19 cellular contexts compared by ENCODE assay signal in genomic region chrX:153827016-153827415, GRCh38. TPM values are rescaled to one million over a fixed set of nuclear protein-coding genes. Genes with fewer than 3 reads are reported as not detected.
DNase-seq lines count a peak whose midpoint lies in the region; ATAC-seq and TF ChIP-seq lines count a peak whose summit lies in the region.
"Had no signal": no experiment of that assay in that cellular context is flagged by ENCODE, and none has a peak within 500 bp of the region (broad histone marks: within the 10 kb centered on the region; RNA-seq: fewer than 3 reads in every experiment).

No MANE protein-coding gene starts in this region.

- H3K27ac ChIP-seq in GM23338 (ENCODE audit: low read depth) (peak overlapping the region; percentile 95), iPS-20b (ENCODE audit: low read length) (no peak overlapping the region), ovary (no peak overlapping the region), brain microvascular endothelial cell (no peak overlapping the region), caudate nucleus (ENCODE audit: low read depth, low read length) (no peak overlapping the region)

- H3K4me3 ChIP-seq in GM23338 = peak overlapping the region; percentile 75
- H3K4me3 ChIP-seq in iPS-20b (ENCODE audit: low read length) = peak overlapping the region; percentile 80; the same call in 1 of the 2 replicates
- H3K4me3 ChIP-seq in ovary = no peak overlapping the region
- H3K4me3 ChIP-seq in brain microvascular endothelial cell (ENCODE audit: low read depth, low read length) = no peak overlapping the region
- H3K4me3 ChIP-seq: GM12878, MG63 had no signal

- no peak for TF ChIP-seq POLR2A in ovary (IDR thresholded peaks at IDR 0.05)

- intact Hi-C loops in ovary (cut with DNase I) = no loop called here

- H3K4me3 Mint-ChIP-seq in GM23338 (peak overlapping the region; percentile 83), WTC11 (peak overlapping the region; percentile 75)
- H3K4me3 Mint-ChIP-seq: HFFc6 had no signal

- no peaks in the 10 kb centered on the region for H3K36me3 ChIP-seq in GM23338 (ENCODE audit: insufficient read depth)
- H3K36me3 ChIP-seq in iPS-20b (ENCODE audit: insufficient read depth, low read depth, low read length) = no peaks in the 10 kb centered on the region; the same call in 1 of the 2 replicates
- no peaks in the 10 kb centered on the region for H3K36me3 ChIP-seq in ovary
- no peaks in the 10 kb centered on the region for H3K36me3 ChIP-seq in brain microvascular endothelial cell (replicated peaks)
- H3K36me3 ChIP-seq: MG63 had no signal

- H3K9me3 Mint-ChIP-seq in GM23338 = no peaks in the 10 kb centered on the region
- no peaks in the 10 kb centered on the region for H3K9me3 Mint-ChIP-seq in WTC11
- H3K9me3 Mint-ChIP-seq: HFFc6 had no signal

- no peak for TF ChIP-seq CTCF in GM23338 (conservative IDR thresholded peaks at IDR 0.05; ENCODE audit: low read depth in 2 of 2)
- no peak for TF ChIP-seq CTCF in WTC11 (IDR thresholded peaks at IDR 0.05)
- no peak for TF ChIP-seq CTCF in ovary (IDR thresholded peaks at IDR 0.05)
- TF ChIP-seq CTCF in brain microvascular endothelial cell (IDR thresholded peaks at IDR 0.05; ENCODE audit: low read depth, low read length, missing control alignments) = no peak

- H3K79me2 ChIP-seq in GM23338 (replicated peaks; ENCODE audit: insufficient read depth) = peaks cover 87% of the 10 kb centered on the region

- H3K4me2 ChIP-seq in GM23338 = peak overlapping the region; percentile 65
- H3K4me2 ChIP-seq: SK-N-SH had no signal

- no peak for TF ChIP-seq EP300 in ovary (IDR thresholded peaks at IDR 0.05)

- CTCF ChIA-PET in WTC11 (lab: Charles Lee) = no interaction called here

- H3K36me3 Mint-ChIP-seq in GM23338 (ENCODE audit: low read depth) (peaks cover 22% of the 10 kb centered on the region), WTC11 (peaks cover 9% of the 10 kb centered on the region; the same call in 1 of the 2 replicates)

- H3K27me3 Mint-ChIP-seq in GM23338 (ENCODE audit: insufficient read depth, low read depth, poor library complexity) = peaks cover 16% of the 10 kb centered on the region
- H3K27me3 Mint-ChIP-seq in WTC11 (ENCODE audit: low read depth) = 0 out of 2 replicates have a peak, but pooled peaks cover under 1% of the 10 kb centered on the region

- ATAC-seq in GM23338 (no peak), WTC11 (no peak)
- ATAC-seq: GM12878 had no signal

- H3K4me1 ChIP-seq in GM23338 (ENCODE audit: insufficient read depth) (peaks cover 36% of the 10 kb centered on the region), iPS-20b (ENCODE audit: insufficient read depth, low read length) (peaks cover 25% of the 10 kb centered on the region), ovary (ENCODE audit: insufficient read depth) (no peaks in the 10 kb centered on the region)

- POLR2A ChIA-PET in WTC11 (lab: Charles Lee) = no interaction called here

- H3K9ac ChIP-seq in iPS-20b (ENCODE audit: low read depth, low read length) = peak overlapping the region; percentile 75; the same call in 1 of the 2 replicates
- H3K9ac ChIP-seq: SK-N-SH had no signal

- H4K20me1 ChIP-seq in GM23338 (replicated peaks; ENCODE audit: insufficient read depth) = no peaks in the 10 kb centered on the region; the same call in 1 of the 2 replicates

- no peaks in the 10 kb centered on the region for H3K9me2 ChIP-seq in GM23338 (ENCODE audit: insufficient read depth)
- H3K9me2 ChIP-seq: SK-N-SH had no signal

- in situ Hi-C loops in brain microvascular endothelial cell (cut with HindIII; ENCODE audit: low pct_ligation_motif_present, low sequenced_read_pairs) = no loop called here

- H3K27me3 ChIP-seq in GM23338 (ENCODE audit: insufficient read depth) (no peaks in the 10 kb centered on the region), iPS-20b (ENCODE audit: insufficient read depth, low read length) (peaks cover 16% of the 10 kb centered on the region), ovary (no peaks in the 10 kb centered on the region), brain microvascular endothelial cell (replicated peaks) (peaks cover 22% of the 10 kb centered on the region)

- no peaks in the 10 kb centered on the region for H3F3A ChIP-seq in GM23338 (replicated peaks; ENCODE audit: low read depth)

- no peaks in the 10 kb centered on the region for H3K9me3 ChIP-seq in iPS-20b (ENCODE audit: insufficient read depth, low read depth, low read length)
- no peaks in the 10 kb centered on the region for H3K9me3 ChIP-seq in ovary
- H3K9me3 ChIP-seq: MG63, SK-N-SH had no signal

- H3K4me1 Mint-ChIP-seq in GM23338 = peaks cover 48% of the 10 kb centered on the region
- H3K4me1 Mint-ChIP-seq in WTC11 = peaks cover 59% of the 10 kb centered on the region

- 67 to 76% (median 73%) methylated on average over 3 of the region's 3 CpGs for WGBS in ovary, 3 donors

- H3K27ac Mint-ChIP-seq in GM23338 (peak overlapping the region; percentile 95), WTC11 (peak overlapping the region; percentile 93)
- H3K27ac Mint-ChIP-seq: HFFc6 had no signal

- no peak overlapping the region for H2AFZ ChIP-seq in GM23338

- DNase-seq in GM23338 (ENCODE audit: low spot score) (no peak), WTC11 (ENCODE audit: low spot score) (no peak), ovary (no peak), brain microvascular endothelial cell (no peak), activated gamma-delta T cell (lab: John Stamatoyannopoulos, UW) (no peak), caudate nucleus (lab: John Stamatoyannopoulos, UW) (no peak)
- DNase-seq: DMS 273 treated with DMSO at 0.1 percent for 48 hours, GDM1, HFFc6, IMR-90, Karpas-422, MG63, NCI-H1092, NCI-H2081 treated with DMSO at 0.1 percent for 48 hours, NCI-H510A, Right ventricle myocardium superior, SK-N-SH had no signal

TF ChIP-seq in GM23338, 12 proteins besides CTCF, POLR2A, EP300 and RAD21 (continues in another document):
- peak; percentile 77; the same call in 1 of the 2 replicates for TF ChIP-seq NANOG (IDR thresholded peaks at IDR 0.05; ENCODE audit: borderline replicate concordance)

TF ChIP-seq in WTC11, 78 proteins besides CTCF, POLR2A, EP300 and RAD21 (continues in another document):
- TF ChIP-seq TEAD1 (CRISPR knock-in tag; IDR thresholded peaks at IDR 0.05) = no peak
- TF ChIP-seq, protein P1, sequence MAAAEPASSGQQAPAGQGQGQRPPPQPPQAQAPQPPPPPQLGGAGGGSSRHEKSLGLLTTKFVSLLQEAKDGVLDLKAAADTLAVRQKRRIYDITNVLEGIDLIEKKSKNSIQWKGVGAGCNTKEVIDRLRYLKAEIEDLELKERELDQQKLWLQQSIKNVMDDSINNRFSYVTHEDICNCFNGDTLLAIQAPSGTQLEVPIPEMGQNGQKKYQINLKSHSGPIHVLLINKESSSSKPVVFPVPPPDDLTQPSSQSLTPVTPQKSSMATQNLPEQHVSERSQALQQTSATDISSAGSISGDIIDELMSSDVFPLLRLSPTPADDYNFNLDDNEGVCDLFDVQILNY (CRISPR knock-in tag; IDR thresholded peaks at IDR 0.05) = no peak
- TF ChIP-seq, protein P2, sequence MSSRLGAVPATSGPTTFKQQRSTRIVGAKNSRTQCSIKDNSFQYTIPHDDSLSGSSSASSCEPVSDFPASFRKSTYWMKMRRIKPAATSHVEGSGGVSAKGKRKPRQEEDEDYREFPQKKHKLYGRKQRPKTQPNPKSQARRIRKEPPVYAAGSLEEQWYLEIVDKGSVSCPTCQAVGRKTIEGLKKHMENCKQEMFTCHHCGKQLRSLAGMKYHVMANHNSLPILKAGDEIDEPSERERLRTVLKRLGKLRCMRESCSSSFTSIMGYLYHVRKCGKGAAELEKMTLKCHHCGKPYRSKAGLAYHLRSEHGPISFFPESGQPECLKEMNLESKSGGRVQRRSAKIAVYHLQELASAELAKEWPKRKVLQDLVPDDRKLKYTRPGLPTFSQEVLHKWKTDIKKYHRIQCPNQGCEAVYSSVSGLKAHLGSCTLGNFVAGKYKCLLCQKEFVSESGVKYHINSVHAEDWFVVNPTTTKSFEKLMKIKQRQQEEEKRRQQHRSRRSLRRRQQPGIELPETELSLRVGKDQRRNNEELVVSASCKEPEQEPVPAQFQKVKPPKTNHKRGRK (CRISPR knock-in tag; IDR thresholded peaks at IDR 0.05; ENCODE audit: borderline replicate concordance) = no peak
- no peak for TF ChIP-seq ZBTB21 (CRISPR knock-in tag; IDR thresholded peaks at IDR 0.05; ENCODE audit: borderline replicate concordance)
- no peak for TF ChIP-seq JAZF1 (CRISPR knock-in tag; IDR thresholded peaks at IDR 0.05)
- TF ChIP-seq MAX (CRISPR knock-in tag; IDR thresholded peaks at IDR 0.05) = no peak
- no peak for TF ChIP-seq NR2C2 (CRISPR knock-in tag; IDR thresholded peaks at IDR 0.05)
- TF ChIP-seq GTF2I (CRISPR knock-in tag; conservative IDR thresholded peaks at IDR 0.05) = no peak
- TF ChIP-seq ZNF138 (CRISPR knock-in tag; conservative IDR thresholded peaks at IDR 0.05) = no peak
- TF ChIP-seq ZNF317 (CRISPR knock-in tag; IDR thresholded peaks at IDR 0.05; ENCODE audit: borderline replicate concordance, low read depth) = no peak

RNA-seq across cellular contexts. Expression of gene PDZD4, which starts 3.3 kb away (rescaled TPM):
- 194 and 230 TPM in 2 replicates for total RNA-seq in GM23338 (2014; rRNA removed; shearing (Covaris generic))
- polyA plus RNA-seq in GM23338 (2016; fragmentation: Nextera tagmentation; extraction: Ambion mirVana) (30.5 and 34.5 TPM in 2 replicates), ovary (1 to 10 TPM; 2.0 to 2.2 TPM)
- total RNA-seq in WTC11 (2021) (120 to 175 TPM (median 161 TPM) in 3 replicates), ovary (1 to 10 TPM in 4 of 7 donors, under 1 TPM in 3; 0.73 to 8.6 (median 2.7) TPM)
- total RNA-seq: HFFc6 had no signal

RNA-seq across cellular contexts. Expression of gene SSR4, which starts 32.5 kb away (rescaled TPM):
- 107 and 168 TPM in 2 replicates for total RNA-seq in GM23338 (2014; rRNA removed; shearing (Covaris generic))
- polyA plus RNA-seq in GM23338 (2016; fragmentation: Nextera tagmentation; extraction: Ambion mirVana) (352 and 404 TPM in 2 replicates), ovary (100 to 1,000 TPM; 120 to 261 TPM)
- total RNA-seq in WTC11 (2021) (203 to 237 TPM (median 232 TPM) in 3 replicates), ovary (100 to 1,000 TPM; 123 to 181 (median 155) TPM)

RNA-seq across cellular contexts. Expression of gene IDH3G, which starts 32.8 kb away (rescaled TPM):
- total RNA-seq in GM23338 (2014; rRNA removed; shearing (Covaris generic)) = 43.0 and 49.0 TPM in 2 replicates
- polyA plus RNA-seq in GM23338 (2016; fragmentation: Nextera tagmentation; extraction: Ambion mirVana) (41.4 and 45.5 TPM in 2 replicates), ovary (10 to 100 TPM; 41.3 to 44.2 TPM)
- total RNA-seq in WTC11 (2021) (50.4 to 52.9 TPM (median 52.4 TPM) in 3 replicates), ovary (10 to 100 TPM; 48.5 to 58.5 (median 54.7) TPM)

RNA-seq across cellular contexts. Expression of gene SRPK3, which starts 46.2 kb away (rescaled TPM):
- total RNA-seq in GM23338 (2014; rRNA removed; shearing (Covaris generic)) = 0.23 TPM in 1 of 2 replicates, not detected in the other
- polyA plus RNA-seq in GM23338 (2016; fragmentation: Nextera tagmentation; extraction: Ambion mirVana) (0.15 and 0.19 TPM in 2 replicates), ovary (under 1 TPM; 0.25 to 0.65 TPM)
- total RNA-seq in WTC11 (2021) (not detected in 3 replicates), ovary (1 to 10 TPM; 1.1 to 2.1 (median 1.6) TPM)
- total RNA-seq: GM12878 had no signal

RNA-seq across cellular contexts. Expression of gene L1CAM, which starts 59.0 kb away (rescaled TPM):
- total RNA-seq in GM23338 (2014; rRNA removed; shearing (Covaris generic)) = 27.6 and 29.2 TPM in 2 replicates
- polyA plus RNA-seq in GM23338 (2016; fragmentation: Nextera tagmentation; extraction: Ambion mirVana) (7.4 and 7.8 TPM in 2 replicates), ovary (1 to 10 TPM in 1 of 2 donors, under 1 TPM in 1; 0.63 to 1.1 TPM)
- total RNA-seq in WTC11 (2021) (40.2 to 55.2 TPM (median 49.4 TPM) in 3 replicates), ovary (1 to 10 TPM in 3 of 7 donors, under 1 TPM in 3, not detected in 1; 0.36 to 3.0 (median 1.1) TPM)

Comparison
In these comparisons a context has a peak if more than half of its experiments do, and no peak if none do; other contexts are left out.
1. H3K4me3 ChIP-seq: peak in GM23338 (single experiment) and iPS-20b (single experiment); none in ovary (single experiment) and brain microvascular endothelial cell (single experiment).
2. RNA of gene PDZD4, which starts 3.3 kb away (total RNA-seq): 194 to 230 TPM in GM23338 and 120 to 175 TPM in WTC11; 0.73 to 8.6 TPM in ovary; every median in the first group is over 10 times any median in the second.